ENCODE assay signal across 10 cellular contexts in genomic region chr10:43221419-43222293, GRCh38. TPM values are rescaled to one million over a fixed set of nuclear protein-coding genes. Genes with fewer than 3 reads are reported as not detected.
DNase-seq lines count a peak whose midpoint lies in the region; ATAC-seq and TF ChIP-seq lines count a peak whose summit lies in the region.
"Had no signal": no experiment of that assay in that cellular context is flagged by ENCODE, and none has a peak within 500 bp of the region (broad histone marks: within the 10 kb centered on the region; RNA-seq: fewer than 3 reads in every experiment).

No MANE protein-coding gene starts in this region.

- peaks cover 15% of the 10 kb centered on the region for H3K27me3 Mint-ChIP-seq in MCF 10A (ENCODE audit: insufficient read depth, unreplicated experiment)

- dilution Hi-C loops in mammary epithelial cell (cut with HindIII; ENCODE audit: low sequenced_read_pairs) = no loop called here

- H4K20me1 ChIP-seq in mammary epithelial cell (ENCODE audit: insufficient read depth, low read length) = no peaks in the 10 kb centered on the region

- H3K27ac ChIP-seq in mammary epithelial cell (ENCODE audit: insufficient read depth, low read depth, low read length) = no peak overlapping the region
- H3K27ac ChIP-seq in upper lobe of right lung = no peak overlapping the region
- H3K27ac ChIP-seq in stomach = no peak overlapping the region
- H3K27ac ChIP-seq: parathyroid adenoma had no signal

- ATAC-seq in left ventricle myocardium superior (no peak), upper lobe of right lung (peak; percentile 13), GM18519 (IDR thresholded peaks at IDR 0.05; ENCODE audit: low FRiP score, unreplicated experiment) (no peak), HG03457 (IDR thresholded peaks at IDR 0.05; ENCODE audit: unreplicated experiment) (no peak)

- H3K4me2 ChIP-seq in mammary epithelial cell (ENCODE audit: insufficient read depth, low read depth, low read length) = no peak overlapping the region

- no peak for TF ChIP-seq CTCF in MCF 10A (IDR thresholded peaks at IDR 0.05; ENCODE audit: unreplicated experiment)
- no peak for TF ChIP-seq CTCF in mammary epithelial cell (conservative IDR thresholded peaks at IDR 0.05 in 1 of 2, IDR thresholded peaks at IDR 0.05 in 1 of 2; ENCODE audit: extremely low read depth in 1 of 2, insufficient read depth in 1 of 2, low read depth in 1 of 2, low read length in 2 of 2)
- TF ChIP-seq CTCF in upper lobe of right lung (IDR thresholded peaks at IDR 0.05) = no peak
- TF ChIP-seq CTCF in stomach (IDR thresholded peaks at IDR 0.05) = no peak

- DNase-seq in MCF 10A (ENCODE audit: unreplicated experiment) (peak; percentile 23), mammary epithelial cell (no peak), UCSD-AML1 (lab: John Stamatoyannopoulos, UW; ENCODE audit: unreplicated experiment) (peak; percentile 36), left ventricle myocardium superior (peak; percentile 21), upper lobe of right lung (peak; percentile 59), stomach (no peak)
- DNase-seq: NCI-H1694 treated with DMSO at 0.1 percent for 48 hours had no signal

- no peak overlapping the region for H3K27ac Mint-ChIP-seq in MCF 10A (ENCODE audit: low read depth, unreplicated experiment)

- no peak overlapping the region for H3K9ac ChIP-seq in mammary epithelial cell (ENCODE audit: insufficient read depth, low read length)
- H3K9ac ChIP-seq: parathyroid adenoma had no signal

- no peaks in the 10 kb centered on the region for H3K9me3 Mint-ChIP-seq in MCF 10A (ENCODE audit: unreplicated experiment)

- 92% methylated on average over 9 of the region's 20 CpGs for WGBS in mammary epithelial cell (ENCODE audit: low coverage, missing lambda C conversion rate)
- 72 to 82% (median 77%) methylated on average over 15 to 20 of the region's 20 CpGs for WGBS in stomach, 5 donors

- H3K4me1 ChIP-seq in mammary epithelial cell (ENCODE audit: insufficient read depth, low read length) = peaks cover 12% of the 10 kb centered on the region
- no peaks in the 10 kb centered on the region for H3K4me1 ChIP-seq in upper lobe of right lung
- no peaks in the 10 kb centered on the region for H3K4me1 ChIP-seq in stomach

- TF ChIP-seq EP300 in stomach (IDR thresholded peaks at IDR 0.05) = no peak

- BruUV-seq in MCF 10A (replicated peaks; lab: Mats Ljungman, UMichigan) (no TSS peak), mammary epithelial cell (replicated peaks; lab: Mats Ljungman, UMichigan) (no TSS peak)

- TF ChIP-seq POLR2A in stomach (IDR thresholded peaks at IDR 0.05) = no peak

- peaks cover 6% of the 10 kb centered on the region for H3K4me1 Mint-ChIP-seq in MCF 10A (ENCODE audit: insufficient read depth, unreplicated experiment)

- H3K27me3 ChIP-seq in mammary epithelial cell (ENCODE audit: insufficient read depth, low read length) (no peaks in the 10 kb centered on the region), upper lobe of right lung (no peaks in the 10 kb centered on the region), stomach (peaks cover 0 to 56% (median 0%) of the 10 kb centered on the region in 3 donors)

- CTCF ChIA-PET in MCF 10A (lab: Yijun Ruan, JAX) = interaction anchor here (1.2 to 1.4 kb wide), 2 partner anchors 20 to 71 kb away, joined by 3 to 4 read pairs; no protein-coding TSS in a partner anchor
- CTCF ChIA-PET in mammary epithelial cell (lab: Charles Lee; ENCODE audit: low non-redundant PET) = no interaction called here

- in situ Hi-C loops in mammary epithelial cell (cut with MboI; ENCODE audit: low sequenced_read_pairs in 2 of 2) = no loop called here

- H3K79me2 ChIP-seq in mammary epithelial cell (ENCODE audit: insufficient read depth, low read length) = no peaks in the 10 kb centered on the region
- H3K79me2 ChIP-seq: parathyroid adenoma had no signal

- no peak overlapping the region for H3K4me3 ChIP-seq in mammary epithelial cell (replicated peaks in 1 of 3; ENCODE audit: insufficient read depth in 1 of 3, low read depth in 2 of 3, low read length in 3 of 3)
- no peak overlapping the region for H3K4me3 ChIP-seq in upper lobe of right lung
- no peak overlapping the region for H3K4me3 ChIP-seq in stomach

- intact Hi-C loops in MCF 10A (cut with micrococcal nuclease) = no loop called here
- intact Hi-C loops in mammary epithelial cell (cut with micrococcal nuclease) = no loop called here
- intact Hi-C loops in left ventricle myocardium superior (cut with micrococcal nuclease) = no loop called here
- intact Hi-C loops in upper lobe of right lung (cut with DNase I) = no loop called here
- intact Hi-C loops in stomach (cut with DNase I; ENCODE audit: low total_unique reads) = no loop called here

- no peak overlapping the region for H2AFZ ChIP-seq in mammary epithelial cell (ENCODE audit: low read depth, low read length)
- H2AFZ ChIP-seq: parathyroid adenoma had no signal

- H3K36me3 Mint-ChIP-seq in MCF 10A (ENCODE audit: insufficient read depth, unreplicated experiment) = no peaks in the 10 kb centered on the region

- no peaks in the 10 kb centered on the region for H3K9me3 ChIP-seq in mammary epithelial cell (replicated peaks; ENCODE audit: insufficient read depth, low read length)
- H3K9me3 ChIP-seq in upper lobe of right lung = no peaks in the 10 kb centered on the region
- no peaks in the 10 kb centered on the region for H3K9me3 ChIP-seq in stomach

- H3K4me3 Mint-ChIP-seq in MCF 10A (ENCODE audit: unreplicated experiment) = no peak overlapping the region

- H3K36me3 ChIP-seq in mammary epithelial cell (ENCODE audit: insufficient read depth, low read length) (no peaks in the 10 kb centered on the region), upper lobe of right lung (no peaks in the 10 kb centered on the region), stomach (no peaks in the 10 kb centered on the region)

- POLR2A ChIA-PET in MCF 10A (lab: Yijun Ruan, JAX) = no interaction called here

RNA-seq across cellular contexts. Expression of gene RASGEF1A, which starts 45.2 kb away (rescaled TPM):
- total RNA-seq in MCF 10A (2022) = not detected in 2 replicates
- 1 to 10 TPM in 1 of 2 donors, not detected in 1; 4.7 TPM for total RNA-seq in mammary epithelial cell
- polyA plus RNA-seq in mammary epithelial cell = 0.79 TPM
- polyA minus RNA-seq in mammary epithelial cell = not detected
- total RNA-seq in left ventricle myocardium superior = 2.7 TPM
- 2.6 TPM for total RNA-seq in upper lobe of right lung
- total RNA-seq in stomach = 1 to 10 TPM in 1 of 5 donors, under 1 TPM in 2, not detected in 2; 0.55 to 2.9 (median 0.87) TPM
- polyA plus RNA-seq in stomach = under 1 TPM; 0.46 to 0.70 (median 0.68) TPM

Comparison
In these comparisons a context has a peak if more than half of its experiments do, and no peak if none do; other contexts are left out.
1. DNase-seq: peak in MCF 10A (single experiment), UCSD-AML1 (single experiment), left ventricle myocardium superior (single experiment) and upper lobe of right lung (single experiment); none in mammary epithelial cell (single experiment) and stomach (single experiment).